In the genomic region with DNA sequence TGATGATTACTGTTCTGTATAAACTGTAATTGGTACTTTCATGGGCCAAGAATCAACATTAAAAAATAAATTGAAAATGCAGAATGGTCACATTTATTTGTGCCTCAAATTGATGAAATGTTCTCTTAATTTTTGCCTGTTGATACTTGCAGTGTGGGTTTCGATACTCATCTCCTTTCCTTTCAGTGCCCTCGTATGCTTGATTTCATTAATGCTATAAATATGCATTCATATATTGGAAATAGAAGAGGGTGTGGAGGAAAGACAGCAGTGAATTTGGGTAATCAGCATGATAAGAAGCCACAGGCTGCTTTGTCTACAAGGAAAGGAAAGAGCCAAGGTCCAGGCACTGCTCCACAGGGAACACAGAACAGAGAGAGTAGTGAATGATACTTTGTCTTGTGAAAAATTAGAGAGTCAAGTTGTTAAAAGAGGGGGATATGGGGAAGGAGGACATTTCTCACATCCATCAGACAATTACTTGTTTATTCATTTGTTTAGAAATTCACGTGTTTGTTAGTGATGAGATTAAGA, we compare ENCODE assay signal across 10 cellular contexts. TPM values are rescaled to one million over a fixed set of nuclear protein-coding genes. Genes with fewer than 3 reads are reported as not detected.
DNase-seq lines count a peak whose midpoint lies in the region; ATAC-seq and TF ChIP-seq lines count a peak whose summit lies in the region.
"Had no signal": no experiment of that assay in that cellular context is flagged by ENCODE, and none has a peak within 500 bp of the region (broad histone marks: within the 10 kb centered on the region; RNA-seq: fewer than 3 reads in every experiment).

No MANE protein-coding gene starts in this region.

- no peak for TF ChIP-seq POLR2A in uterus (IDR thresholded peaks at IDR 0.05)

- H3K27ac ChIP-seq in heart right ventricle (peak overlapping the region in 8 of 10 donors; percentile 94 to 100 (median 98)), uterus (peak overlapping the region; percentile 96 to 98)

- H3K27me3 ChIP-seq in heart right ventricle (no peaks in the 10 kb centered on the region), mucosa of stomach (ENCODE audit: control insufficient read depth, insufficient read depth, low read length) (no peaks in the 10 kb centered on the region), uterus (no peaks in the 10 kb centered on the region)
- H3K27me3 ChIP-seq: pancreas had no signal

- WGBS in heart right ventricle, 2 donors, result 55 to 66% methylated on average over 3 of the region's 3 CpGs

- H3K9me3 Mint-ChIP-seq in brain, result no peaks in the 10 kb centered on the region

- H3K9me3 ChIP-seq in heart right ventricle, result no peaks in the 10 kb centered on the region
- H3K9me3 ChIP-seq in mucosa of stomach (ENCODE audit: control insufficient read depth, low read length), result no peaks in the 10 kb centered on the region
- H3K9me3 ChIP-seq in uterus, result no peaks in the 10 kb centered on the region
- H3K9me3 ChIP-seq: pancreas had no signal

- H3K36me3 ChIP-seq in heart right ventricle (peaks cover 0 to 8% (median 0%) of the 10 kb centered on the region in 9 donors), mucosa of stomach (ENCODE audit: control insufficient read depth, insufficient read depth, low read length) (no peaks in the 10 kb centered on the region), uterus (no peaks in the 10 kb centered on the region)
- H3K36me3 ChIP-seq: pancreas had no signal

- H3K4me3 ChIP-seq in heart right ventricle (peak overlapping the region in 8 of 10 donors; percentile 70 to 89 (median 81)), mucosa of stomach (ENCODE audit: low read length) (peak overlapping the region; percentile 21), uterus (peak overlapping the region; percentile 81 to 88)

- H3K4me1 ChIP-seq in heart right ventricle (peaks cover 0 to 26% (median 19%) of the 10 kb centered on the region in 9 donors), mucosa of stomach (ENCODE audit: control insufficient read depth, insufficient read depth, low read length) (peaks cover 23% of the 10 kb centered on the region), uterus (no peaks in the 10 kb centered on the region)
- H3K4me1 ChIP-seq: pancreas had no signal

- ATAC-seq in heart right ventricle (no peak), left cardiac atrium (no peak), HG02885 (IDR thresholded peaks at IDR 0.05; ENCODE audit: poor library complexity, unreplicated experiment) (no peak), GM21576 (IDR thresholded peaks at IDR 0.05; ENCODE audit: unreplicated experiment) (no peak)

- DNase-seq in heart right ventricle (no peak), left cardiac atrium (no peak), uterus (no peak)
- DNase-seq in stimulated activated naive CD4-positive, alpha-beta T cell treated with Interleukin-2 at 50 U/mL for 16 hours (lab: John Stamatoyannopoulos, UW), result no peak
- DNase-seq: C1 segment of cervical spinal cord, pancreas had no signal

- intact Hi-C loops in heart right ventricle (cut with DNase I) (loop anchor here in 6 of 10 donors (2.0 to 10.0 kb wide), 6 partner anchors 85 to 233 kb away; a partner anchor contains a TSS), left cardiac atrium (cut with DNase I) (loop anchor here in 1 of 2 donors (2.0 to 10.0 kb wide), 2 partner anchors 91 to 165 kb away; a partner anchor contains a TSS), uterus (cut with DNase I; ENCODE audit: low total_unique reads) (no loop called here)

- peaks cover 18% of the 10 kb centered on the region for H3K4me1 Mint-ChIP-seq in brain

- TF ChIP-seq CTCF in heart right ventricle (IDR thresholded peaks at IDR 0.05) (no peak), brain (conservative IDR thresholded peaks at IDR 0.05) (no peak), uterus (IDR thresholded peaks at IDR 0.05) (no peak)

- H3K27ac Mint-ChIP-seq in brain, result peak overlapping the region in 3 of 5 experiments; percentile 31 to 95 (median 88)

- peaks cover 12% of the 10 kb centered on the region for H3K27me3 Mint-ChIP-seq in brain

- peak overlapping the region; percentile 84 to 92 (median 91) for H3K4me3 Mint-ChIP-seq in brain

- H3K36me3 Mint-ChIP-seq in brain, result no peaks in the 10 kb centered on the region

- peak overlapping the region; percentile 35 for H3K9ac ChIP-seq in mucosa of stomach (ENCODE audit: low read length)

RNA-seq across cellular contexts. Expression of a gene that starts 1.0 kb away (rescaled TPM):
- total RNA-seq in heart right ventricle, result 10 to 100 TPM in 4 of 10 donors, 1 to 10 TPM in 6; 6.3 to 21.5 (median 8.4) TPM
- 1 to 10 TPM; 2.3 to 4.2 TPM for polyA plus RNA-seq in heart right ventricle
- total RNA-seq in left cardiac atrium, result 10 to 100 TPM in 1 of 2 donors, 1 to 10 TPM in 1; 6.8 to 11.2 TPM
- 1.0 TPM for polyA plus RNA-seq in brain (ENCODE audit: insufficient read depth, low read depth, low replicate concordance)
- 10 to 100 TPM in 3 of 4 donors, 1 to 10 TPM in 1; 10.0 to 45.1 (median 27.3) TPM for total RNA-seq in uterus

Comparison
In these comparisons a context has a peak if more than half of its experiments do, and no peak if none do; other contexts are left out.
1. H3K4me3 ChIP-seq: peak in every context shown above with its lines; median percentile 84 in uterus; 81 in heart right ventricle; 21 in mucosa of stomach.